Comparison of ENCODE assay signal across 23 cellular contexts in genomic region chr6:80969439-80969838, GRCh38.
DNase-seq lines count a peak whose midpoint lies in the region; FAIRE-seq and TF ChIP-seq lines count a peak whose summit lies in the region.
"Had no signal": no experiment of that assay in that cellular context is flagged by ENCODE, and none has a peak within 500 bp of the region (broad histone marks: within the 10 kb centered on the region; RNA-seq: fewer than 3 reads in every experiment).

No MANE protein-coding gene starts in this region.

- H3K9me3 ChIP-seq in astrocyte (ENCODE audit: insufficient read depth, low read depth, low read length): no peaks in the 10 kb centered on the region
- no peaks in the 10 kb centered on the region for H3K9me3 ChIP-seq in neuronal stem cell (replicated peaks in 1 of 2; ENCODE audit: control insufficient read depth in 2 of 2, insufficient read depth in 1 of 2, low read depth in 1 of 2, low read length in 2 of 2)
- H3K9me3 ChIP-seq: ascending aorta; BLaER1 treated with 17β-estradiol and CSF1 and Interleukin-3, amounts not matched to agents 10 nM and 100 nM; HAP-1 had no signal

- FAIRE-seq in astrocyte (lab: Jason Lieb, UNC): no peak
- FAIRE-seq: G401.6 had no signal

- H3K4ac ChIP-seq in neuronal stem cell (ENCODE audit: low read length): no peak overlapping the region

- H2BK15ac ChIP-seq in neuronal stem cell (ENCODE audit: low read length): no peak overlapping the region

- H4K91ac ChIP-seq in neuronal stem cell (ENCODE audit: low read depth, low read length, poor library complexity): no peak overlapping the region

- H3K27me3 ChIP-seq in astrocyte (ENCODE audit: insufficient read depth, low read length): no peaks in the 10 kb centered on the region
- H3K27me3 ChIP-seq in neuronal stem cell (ENCODE audit: control insufficient read depth in 3 of 3, insufficient read depth in 3 of 3, low read depth in 1 of 3, low read length in 3 of 3): no peaks in the 10 kb centered on the region
- H3K27me3 ChIP-seq: ascending aorta; BLaER1 treated with 17β-estradiol and CSF1 and Interleukin-3, amounts not matched to agents 10 nM and 100 nM had no signal

- H2BK12ac ChIP-seq in neuronal stem cell (ENCODE audit: low read length): no peak overlapping the region

- no peaks in the 10 kb centered on the region for H3K4me1 Mint-ChIP-seq in astrocyte (ENCODE audit: low read depth, unreplicated experiment)

- H3K4me1 ChIP-seq in astrocyte (ENCODE audit: insufficient read depth, low read length) (no peaks in the 10 kb centered on the region), neuronal stem cell (ENCODE audit: control insufficient read depth in 2 of 2, insufficient read depth in 1 of 2, low read depth in 1 of 2, low read length in 2 of 2) (peaks cover 0 to 3% of the 10 kb centered on the region in 2 donors)
- H3K4me1 ChIP-seq: ascending aorta; BLaER1 treated with 17β-estradiol and CSF1 and Interleukin-3, amounts not matched to agents 10 nM and 100 nM; HAP-1 had no signal

- no peaks in the 10 kb centered on the region for H3K79me2 ChIP-seq in astrocyte (ENCODE audit: insufficient read depth, low read length)

- H3K4me2 ChIP-seq in astrocyte (ENCODE audit: low read length): no peak overlapping the region
- H3K4me2 ChIP-seq in neuronal stem cell (ENCODE audit: insufficient read depth, low read length, poor library complexity, severe bottlenecking): no peak overlapping the region
- H3K4me2 ChIP-seq: BLaER1 treated with 17β-estradiol and CSF1 and Interleukin-3, amounts not matched to agents 10 nM and 100 nM; KMS-11 had no signal

- H2BK5ac ChIP-seq in neuronal stem cell (ENCODE audit: low read length): no peak overlapping the region

- H3K4me3 ChIP-seq in astrocyte (ENCODE audit: insufficient read depth, low read depth, low read length) (no peak overlapping the region), neuronal stem cell (ENCODE audit: low read length in 2 of 2) (no peak overlapping the region)
- H3K4me3 ChIP-seq: ascending aorta; BLaER1 treated with 17β-estradiol and CSF1 and Interleukin-3, amounts not matched to agents 10 nM and 100 nM; HAP-1 had no signal

- H3K27ac Mint-ChIP-seq in astrocyte (ENCODE audit: unreplicated experiment): no peak overlapping the region
- H3K27ac Mint-ChIP-seq: activated T-helper 1 cell treated with anti-CD3 and anti-CD28 coated beads, Interleukin-12 subunit alpha, Interleukin-12 subunit beta, Interleukin-2, Interleukin-4 antibody, amounts not matched to agents 30 ng/mL and 10 ng/mL and 1 ng/mL, durations not matched to agents 14 hours and 24 hours and 36 hours had no signal

- no peaks in the 10 kb centered on the region for H3K27me3 Mint-ChIP-seq in astrocyte (ENCODE audit: low read depth, unreplicated experiment)

- no peak overlapping the region for H2BK120ac ChIP-seq in neuronal stem cell (ENCODE audit: low read depth, low read length)

- H3K18ac ChIP-seq in neuronal stem cell (ENCODE audit: low read length): no peak overlapping the region

- H3K9me3 Mint-ChIP-seq in astrocyte (ENCODE audit: unreplicated experiment): no peaks in the 10 kb centered on the region
- H3K9me3 Mint-ChIP-seq: activated T-helper 1 cell treated with anti-CD3 and anti-CD28 coated beads, Interleukin-12 subunit alpha, Interleukin-12 subunit beta, Interleukin-2, Interleukin-4 antibody, amounts not matched to agents 30 ng/mL and 10 ng/mL and 1 ng/mL, durations not matched to agents 14 hours and 24 hours and 36 hours had no signal

- DNase-seq in A172 (ENCODE audit: low spot score) (peak; percentile 0), EH (ENCODE audit: low read depth) (peak; percentile 36), NCI-H2029 treated with DMSO at 0.1 percent for 48 hours (lab: John Stamatoyannopoulos, UW) (peak; percentile 90), astrocyte (ENCODE audit: low read depth) (peak; percentile 61), glomerular visceral epithelial cell (ENCODE audit: extremely low spot score) (no peak), neuronal stem cell (ENCODE audit: low spot score) (no peak), NCI-H146 treated with DMSO at 0.1 percent for 48 hours (lab: John Stamatoyannopoulos, UW; ENCODE audit: unreplicated experiment) (no peak)
- no peak for DNase-seq in stimulated activated CD4-positive, alpha-beta T cell treated with anti-CD3 and anti-CD28 coated beads, Interleukin-2, amount 100 ng/mL, for 48 hours
- DNase-seq: activated CD4-positive, alpha-beta T cell treated with anti-CD3 and anti-CD28 coated beads for 4 hours; activated naive CD4-positive, alpha-beta T cell treated with anti-CD3 and anti-CD28 coated beads, Interleukin-2, amount 50 U/mL, for 16 hours; foreskin melanocyte; hippocampal formation; NCI-H1048; NCI-H2107; NCI-H82; posterior cingulate gyrus; stimulated activated CD4-positive, alpha-beta T cell treated with anti-CD3 and anti-CD28 coated beads, Interleukin-15, amount 100 ng/mL, for 24 hours had no signal

- H3K9ac ChIP-seq in astrocyte (ENCODE audit: low read length) (no peak overlapping the region), neuronal stem cell (ENCODE audit: low read depth, low read length, poor library complexity) (no peak overlapping the region)
- H3K9ac ChIP-seq: BLaER1 treated with 17β-estradiol and CSF1 and Interleukin-3, amounts not matched to agents 10 nM and 100 nM; KMS-11 had no signal

- H4K8ac ChIP-seq in neuronal stem cell (ENCODE audit: low read depth, low read length): no peak overlapping the region

- no peaks in the 10 kb centered on the region for H3K36me3 Mint-ChIP-seq in astrocyte (ENCODE audit: low read depth, unreplicated experiment)

- H3K23ac ChIP-seq in neuronal stem cell (ENCODE audit: low read depth, low read length, poor library complexity): no peak overlapping the region

- no peak overlapping the region for H3K14ac ChIP-seq in neuronal stem cell (ENCODE audit: low read length)

- H3K36me3 ChIP-seq in astrocyte (ENCODE audit: insufficient read depth, low read length): no peaks in the 10 kb centered on the region
- no peaks in the 10 kb centered on the region for H3K36me3 ChIP-seq in neuronal stem cell (replicated peaks in 1 of 2; ENCODE audit: control insufficient read depth in 2 of 2, insufficient read depth in 2 of 2, low read length in 2 of 2)
- H3K36me3 ChIP-seq: ascending aorta; BLaER1 treated with 17β-estradiol and CSF1 and Interleukin-3, amounts not matched to agents 10 nM and 100 nM; HAP-1 had no signal

- H2AK5ac ChIP-seq in neuronal stem cell (ENCODE audit: low read depth, low read length): no peak overlapping the region

- no peaks in the 10 kb centered on the region for H4K20me1 ChIP-seq in astrocyte (ENCODE audit: insufficient read depth, low read length)
- H4K20me1 ChIP-seq: BLaER1 treated with 17β-estradiol and CSF1 and Interleukin-3, amounts not matched to agents 10 nM and 100 nM had no signal

- no peaks in the 10 kb centered on the region for H3K79me1 ChIP-seq in neuronal stem cell (ENCODE audit: low read depth, low read length)

- no peak overlapping the region for H3K4me3 Mint-ChIP-seq in astrocyte (ENCODE audit: unreplicated experiment)
- H3K4me3 Mint-ChIP-seq: activated T-helper 1 cell treated with anti-CD3 and anti-CD28 coated beads, Interleukin-12 subunit alpha, Interleukin-12 subunit beta, Interleukin-2, Interleukin-4 antibody, amounts not matched to agents 30 ng/mL and 10 ng/mL and 1 ng/mL, durations not matched to agents 14 hours and 24 hours and 36 hours had no signal

- H3K27ac ChIP-seq in astrocyte (ENCODE audit: low read depth, low read length): no peak overlapping the region
- no peak overlapping the region for H3K27ac ChIP-seq in neuronal stem cell (replicated peaks; ENCODE audit: low read length)
- H3K27ac ChIP-seq: ascending aorta; BLaER1 treated with 17β-estradiol and CSF1 and Interleukin-3, amounts not matched to agents 10 nM and 100 nM; KMS-11 had no signal

- TF ChIP-seq CTCF in astrocyte (IDR thresholded peaks at IDR 0.05; ENCODE audit: insufficient read depth, low read depth, low read length): no peak

- H2AFZ ChIP-seq in astrocyte (ENCODE audit: low read depth, low read length) (no peak overlapping the region), neuronal stem cell (ENCODE audit: low read length) (no peak overlapping the region)

Comparison
In these comparisons a context has a peak if more than half of its experiments do, and no peak if none do; other contexts are left out.
1. DNase-seq: peak in A172 (single experiment), EH (single experiment), NCI-H2029 treated with DMSO at 0.1 percent for 48 hours (single experiment) and astrocyte (single experiment); none in glomerular visceral epithelial cell (single experiment), neuronal stem cell (single experiment), NCI-H146 treated with DMSO at 0.1 percent for 48 hours (single experiment) and stimulated activated CD4-positive, alpha-beta T cell treated with anti-CD3 and anti-CD28 coated beads, Interleukin-2, amount 100 ng/mL, for 48 hours (0 of 2).